ENCODE assay signal across 10 cellular contexts in the genomic region with DNA sequence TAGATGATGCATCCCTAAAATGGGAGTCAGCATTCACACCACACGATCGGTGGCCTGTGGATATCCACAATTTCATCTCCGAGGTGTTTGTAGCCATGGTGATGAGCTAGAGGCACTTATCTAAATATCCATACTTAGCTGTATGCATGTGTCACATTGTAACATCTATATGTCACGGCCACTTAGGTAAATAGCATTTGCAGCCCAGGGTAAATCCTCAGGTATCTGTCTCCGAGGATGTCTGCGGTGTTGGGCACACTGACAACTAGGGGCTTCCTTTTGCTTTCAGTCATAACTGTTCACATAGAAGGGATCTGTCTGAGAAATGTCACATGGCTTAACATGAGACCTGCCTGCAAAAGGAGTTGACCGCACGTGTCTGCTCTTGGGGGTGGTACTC.
"Had no signal": no experiment of that assay in that cellular context is flagged by ENCODE, and none has a peak within 500 bp of the region (broad histone marks: within the 10 kb centered on the region; RNA-seq: fewer than 3 reads in every experiment).

No MANE protein-coding gene starts in this region.

- H3K27ac Mint-ChIP-seq: H9, HFFc6 had no signal

- H2AFZ ChIP-seq: GM23248 had no signal

- ATAC-seq: HCT116 had no signal

- H3K27ac ChIP-seq: GM23248 had no signal

- H3K4me3 Mint-ChIP-seq: H9, HFFc6 had no signal

- H3K4me3 ChIP-seq: GM23248, HAP-1 had no signal

- H3K36me3 ChIP-seq: HAP-1 had no signal

- FAIRE-seq: H1, H54 had no signal

- H3K9ac ChIP-seq: GM23248 had no signal

- DNase-seq: GM23248, GOT3, H7, H9, HCEC 1CT, HFFc6 had no signal

- H3K4me1 ChIP-seq: HAP-1 had no signal

- H3K9me3 Mint-ChIP-seq: H9 had no signal

- H3K9me3 ChIP-seq: HAP-1 had no signal
